ENCODE assay signal across 30 cellular contexts in genomic region chr11:69414773-69415187, GRCh38.
A peak's percentile ranks its signal among the peaks of the same experiment; 100 is the strongest.
DNase-seq lines count a peak whose midpoint lies in the region; ATAC-seq and TF ChIP-seq lines count a peak whose summit lies in the region.
"Had no signal": no experiment of that assay in that cellular context is flagged by ENCODE, and none has a peak within 500 bp of the region (broad histone marks: within the 10 kb centered on the region; RNA-seq: fewer than 3 reads in every experiment).

No MANE protein-coding gene starts in this region.

- no peak overlapping the region for H3K4me3 Mint-ChIP-seq in neural progenitor cell
- H3K4me3 Mint-ChIP-seq: activated T-cell treated with anti-CD3 and anti-CD28 coated beads, Interleukin-2, amount 50 U/mL, for 72 hours; H9; natural killer cell treated with Interleukin-12 subunit alpha and Interleukin-12 subunit beta and Interleukin-15 and Interleukin-18, amount 100 ng/mL, for 72 hours; stimulated activated naive CD8-positive, alpha-beta T cell treated with anti-CD3 and anti-CD28 coated beads, Interleukin-15, Interleukin-2, amounts not matched to agents 100 ng/mL and 50 ng/mL, for 24 hours had no signal

- no peak overlapping the region for H3K27ac Mint-ChIP-seq in neural progenitor cell
- H3K27ac Mint-ChIP-seq: activated T-cell treated with anti-CD3 and anti-CD28 coated beads, Interleukin-2, amount 50 U/mL, for 72 hours; H9; natural killer cell treated with Interleukin-12 subunit alpha and Interleukin-12 subunit beta and Interleukin-15 and Interleukin-18, amount 100 ng/mL, for 72 hours; stimulated activated naive CD8-positive, alpha-beta T cell treated with anti-CD3 and anti-CD28 coated beads, Interleukin-15, Interleukin-2, amounts not matched to agents 100 ng/mL and 50 ng/mL, for 24 hours had no signal

- TF ChIP-seq CTCF in right lobe of liver (IDR thresholded peaks at IDR 0.05) = no peak
- no peak for TF ChIP-seq CTCF in neural progenitor cell (IDR thresholded peaks at IDR 0.05)

- H3K36me3 ChIP-seq in BLaER1 treated with 17β-estradiol and CSF1 and Interleukin-3, amounts not matched to agents 10 nM and 100 nM = no peaks in the 10 kb centered on the region
- no peaks in the 10 kb centered on the region for H3K36me3 ChIP-seq in right lobe of liver
- no peaks in the 10 kb centered on the region for H3K36me3 ChIP-seq in neural progenitor cell
- H3K36me3 ChIP-seq: thoracic aorta had no signal

- peak overlapping the region in 7 of 11 experiments; percentile 7 to 58 (median 43); a peak in 10 of 22 replicates for H3K27ac ChIP-seq in BLaER1 treated with 17β-estradiol and CSF1 and Interleukin-3, amounts not matched to agents 10 nM and 100 nM
- H3K27ac ChIP-seq in caudate nucleus (ENCODE audit: low read depth, low read length) (peak overlapping the region; percentile 64), right lobe of liver (no peak overlapping the region), neural progenitor cell (no peak overlapping the region)
- H3K27ac ChIP-seq: hepatocyte, HL-60, KMS-11, thoracic aorta had no signal

- peaks cover 15% of the 10 kb centered on the region for H3K4me1 Mint-ChIP-seq in neural progenitor cell

- WGBS in right lobe of liver (ENCODE audit: insufficient coverage, low coverage, low lambda C conversion rate, missing lambda C conversion rate) = 60% methylated on average over 11 of the region's 14 CpGs

- no peaks in the 10 kb centered on the region for H4K20me1 ChIP-seq in BLaER1 treated with 17β-estradiol and CSF1 and Interleukin-3, amounts not matched to agents 10 nM and 100 nM
- no peaks in the 10 kb centered on the region for H4K20me1 ChIP-seq in neural progenitor cell (ENCODE audit: low read depth)

- no peaks in the 10 kb centered on the region for H3K36me3 Mint-ChIP-seq in neural progenitor cell
- H3K36me3 Mint-ChIP-seq: natural killer cell treated with Interleukin-12 subunit alpha and Interleukin-12 subunit beta and Interleukin-15 and Interleukin-18, amount 100 ng/mL, for 72 hours had no signal

- peaks cover 7 to 19% (median 13%) of the 10 kb centered on the region in 11 experiments; a peak in 16 of 22 replicates for H3K9me3 ChIP-seq in BLaER1 treated with 17β-estradiol and CSF1 and Interleukin-3, amounts not matched to agents 10 nM and 100 nM (replicated peaks in 1 of 11)
- H3K9me3 ChIP-seq in right lobe of liver = no peaks in the 10 kb centered on the region
- no peaks in the 10 kb centered on the region for H3K9me3 ChIP-seq in neural progenitor cell (ENCODE audit: low read depth)
- H3K9me3 ChIP-seq: mucosa of descending colon, thoracic aorta had no signal

- TF ChIP-seq POLR2A in right lobe of liver (IDR thresholded peaks at IDR 0.05) = no peak

- no peaks in the 10 kb centered on the region for H3F3A ChIP-seq in neural progenitor cell (ENCODE audit: low read depth)

- peaks cover 39 to 60% (median 51%) of the 10 kb centered on the region in 10 experiments for H3K4me1 ChIP-seq in BLaER1 treated with 17β-estradiol and CSF1 and Interleukin-3, amounts not matched to agents 10 nM and 100 nM
- H3K4me1 ChIP-seq in right lobe of liver (no peaks in the 10 kb centered on the region), neural progenitor cell (peaks cover 7% of the 10 kb centered on the region)

- H3K79me2 ChIP-seq in neural progenitor cell (ENCODE audit: low read depth) = no peaks in the 10 kb centered on the region
- H3K79me2 ChIP-seq: hepatocyte had no signal

- H2AFZ ChIP-seq in neural progenitor cell (replicated peaks) = no peak overlapping the region
- H2AFZ ChIP-seq: hepatocyte had no signal

- peak overlapping the region; percentile 69 to 95 (median 84) for H3K4me2 ChIP-seq in BLaER1 treated with 17β-estradiol and CSF1 and Interleukin-3, amounts not matched to agents 10 nM and 100 nM
- H3K4me2 ChIP-seq in neural progenitor cell = no peak overlapping the region
- H3K4me2 ChIP-seq: hepatocyte, KMS-11 had no signal

- no peaks in the 10 kb centered on the region for H3K27me3 ChIP-seq in BLaER1 treated with 17β-estradiol and CSF1 and Interleukin-3, amounts not matched to agents 10 nM and 100 nM
- H3K27me3 ChIP-seq in right lobe of liver = no peaks in the 10 kb centered on the region
- H3K27me3 ChIP-seq in neural progenitor cell = no peaks in the 10 kb centered on the region
- H3K27me3 ChIP-seq: hepatocyte had no signal

- peak; percentile 50 to 61 (median 60) for ATAC-seq in right lobe of liver
- ATAC-seq in sciatic nerve = peak; percentile 15
- ATAC-seq: activated CD4-positive, CD25-positive, alpha-beta regulatory T cell treated with anti-CD3 and anti-CD28 coated beads, Interleukin-2, amount 50 U/mL, for 24 hours; activated T-cell treated with anti-CD3 and anti-CD28 coated beads, Interleukin-2, amount 50 U/mL, for 72 hours; mucosa of descending colon; PC-3; SK-N-SH treated with all-trans-retinoic acid at 6 μM for 48 hours had no signal

- H3K9me3 Mint-ChIP-seq in neural progenitor cell = no peaks in the 10 kb centered on the region
- H3K9me3 Mint-ChIP-seq: activated T-cell treated with anti-CD3 and anti-CD28 coated beads, Interleukin-2, amount 50 U/mL, for 72 hours; natural killer cell treated with Interleukin-12 subunit alpha and Interleukin-12 subunit beta and Interleukin-15 and Interleukin-18, amount 100 ng/mL, for 72 hours; stimulated activated naive CD8-positive, alpha-beta T cell treated with anti-CD3 and anti-CD28 coated beads, Interleukin-15, Interleukin-2, amounts not matched to agents 100 ng/mL and 50 ng/mL, for 24 hours had no signal

- peak overlapping the region in 8 of 11 experiments; percentile 6 to 43 (median 13); a peak in 8 of 22 replicates for H3K9ac ChIP-seq in BLaER1 treated with 17β-estradiol and CSF1 and Interleukin-3, amounts not matched to agents 10 nM and 100 nM
- H3K9ac ChIP-seq in neural progenitor cell = no peak overlapping the region
- H3K9ac ChIP-seq: KMS-11 had no signal

- intact Hi-C loops in right lobe of liver (cut with DNase I) (no loop called here), sciatic nerve (cut with DNase I) (no loop called here)

- peaks cover 6% of the 10 kb centered on the region for H3K27me3 Mint-ChIP-seq in neural progenitor cell (ENCODE audit: insufficient read depth, low read depth)

- peak overlapping the region in 1 of 10 experiments; percentile 19; a peak in 1 of 20 replicates for H3K4me3 ChIP-seq in BLaER1 treated with 17β-estradiol and CSF1 and Interleukin-3, amounts not matched to agents 10 nM and 100 nM
- H3K4me3 ChIP-seq in right lobe of liver (no peak overlapping the region), neural progenitor cell (no peak overlapping the region)
- H3K4me3 ChIP-seq: dorsolateral prefrontal cortex, hepatocyte, mucosa of descending colon, thoracic aorta had no signal

- peak in 7 of 61 donors; percentile 6 to 41 (median 11) for DNase-seq in caudate nucleus (lab: John Stamatoyannopoulos, UW)
- DNase-seq in right lobe of liver = no peak
- no peak for DNase-seq in sciatic nerve (ENCODE audit: low spot score)
- no peak for DNase-seq in activated CD8-positive, alpha-beta memory T cell treated with anti-CD3 and anti-CD28 coated beads, Interleukin-2, amount 50 U/mL, for 48 hours
- no peak for DNase-seq in iPS-NIHi11 (ENCODE audit: low spot score)
- DNase-seq in neural progenitor cell (ENCODE audit: low spot score) = no peak
- DNase-seq: activated CD4-positive, alpha-beta T cell treated with anti-CD3 and anti-CD28 coated beads, Interleukin-2, amount 50 U/mL, for 48 hours; activated T-cell treated with anti-CD3 and anti-CD28 coated beads, Interleukin-2, amount 50 U/mL, for 72 hours; cerebellar nuclear complex; H9; NCI-H1417 treated with DMSO at 0.1 percent for 48 hours; NCI-H2081 treated with DMSO at 0.1 percent for 48 hours; NCI-H2227 treated with DMSO at 0.1 percent for 48 hours; NCI-H526; NK-92 treated with Interleukin-12 subunit alpha and Interleukin-12 subunit beta, amount 100 ng/mL, for 24 hours; PC-3; retina; stimulated activated CD8-positive, alpha-beta memory T cell treated with anti-CD3 and anti-CD28 coated beads, Interleukin-4, amount 100 ng/mL, for 48 hours; T-helper 2 cell had no signal

Comparison
In these comparisons a context has a peak if more than half of its experiments do, and no peak if none do; other contexts are left out.
1. H3K27ac ChIP-seq: peak in BLaER1 treated with 17β-estradiol and CSF1 and Interleukin-3, amounts not matched to agents 10 nM and 100 nM (7 of 11) and caudate nucleus (single experiment); none in right lobe of liver (0 of 3) and neural progenitor cell (single experiment).